23 cellular contexts compared by ENCODE assay signal in genomic region chr1:160987359-160988062, GRCh38. TPM values are rescaled to one million over a fixed set of nuclear protein-coding genes. Genes with fewer than 3 reads are reported as not detected.
"Had no signal": no experiment of that assay in that cellular context is flagged by ENCODE, and none has a peak within 500 bp of the region (broad histone marks: within the 10 kb centered on the region; RNA-seq: fewer than 3 reads in every experiment).

No MANE protein-coding gene starts in this region.

- H3K27ac Mint-ChIP-seq: activated CD4-positive, alpha-beta T cell treated with anti-CD3 and anti-CD28 coated beads, Interleukin-2, amount 10 ng/mL, durations not matched to agents 24 days and 14 days; activated CD8-positive, alpha-beta T cell treated with anti-CD3 and anti-CD28 coated beads, Interleukin-2, amount 10 ng/mL, durations not matched to agents 7 days and 5 days; activated T-cell treated with anti-CD3 and anti-CD28 coated beads, Interleukin-2, amount 50 U/mL, for 24 hours; activated T-helper 2 cell treated with anti-CD3 and anti-CD28 coated beads, Interferon-gamma antibody, Interleukin-2, Interleukin-4, amounts not matched to agents 10 μg/mL and 5 μg/mL and 100 μg/mL, durations not matched to agents 14 hours and 24 hours and 36 hours; naive B cell had no signal

- H3K9me3 Mint-ChIP-seq: activated CD4-positive, alpha-beta T cell treated with anti-CD3 and anti-CD28 coated beads, Interleukin-2, amount 10 ng/mL, durations not matched to agents 24 days and 14 days; activated T-cell treated with anti-CD3 and anti-CD28 coated beads, Interleukin-2, amount 50 U/mL, for 24 hours; activated T-helper 2 cell treated with anti-CD3 and anti-CD28 coated beads, Interferon-gamma antibody, Interleukin-2, Interleukin-4, amounts not matched to agents 10 μg/mL and 5 μg/mL and 100 μg/mL, durations not matched to agents 14 hours and 24 hours and 36 hours; naive B cell had no signal

- H3K4me3 Mint-ChIP-seq: activated CD4-positive, alpha-beta T cell treated with anti-CD3 and anti-CD28 coated beads, Interleukin-2, amount 10 ng/mL, durations not matched to agents 24 days and 14 days; activated CD8-positive, alpha-beta T cell treated with anti-CD3 and anti-CD28 coated beads, Interleukin-2, amount 10 ng/mL, durations not matched to agents 7 days and 5 days; activated T-cell treated with anti-CD3 and anti-CD28 coated beads, Interleukin-2, amount 50 U/mL, for 24 hours; naive B cell; neural crest cell had no signal

- H3K4me1 Mint-ChIP-seq: neural crest cell had no signal

- H3K36me3 Mint-ChIP-seq: naive B cell had no signal

- ATAC-seq: activated CD8-positive, alpha-beta T cell treated with anti-CD3 and anti-CD28 coated beads, Interleukin-2, amount 10 ng/mL, durations not matched to agents 7 days and 5 days; body of pancreas; left lung; mucosa of descending colon had no signal

- DNase-seq: activated CD4-positive, alpha-beta T cell treated with anti-CD3 and anti-CD28 coated beads, Interleukin-2, amount 10 ng/mL, durations not matched to agents 24 days and 14 days; activated CD4-positive, CD25-positive, alpha-beta regulatory T cell; activated CD8-positive, alpha-beta T cell treated with anti-CD3 and anti-CD28 coated beads, Interleukin-2, amount 10 ng/mL, durations not matched to agents 7 days and 5 days; activated naive CD4-positive, alpha-beta T cell treated with Interleukin-2 at 50 U/mL for 16 hours; activated T-cell treated with anti-CD3 and anti-CD28 coated beads, Interleukin-2, amount 50 U/mL, for 24 hours; body of pancreas; dorsolateral prefrontal cortex; foreskin fibroblast; kidney; left lung; mucosa of descending colon; naive B cell; stimulated activated CD4-positive, alpha-beta T cell treated with anti-CD3 and anti-CD28 coated beads, Interleukin-12 subunit alpha, Interleukin-12 subunit beta, amount 100 ng/mL, for 4 hours; stimulated activated CD4-positive, alpha-beta T cell treated with anti-CD3 and anti-CD28 coated beads, Interleukin-1b, Interleukin-23, amount 100 ng/mL, for 48 hours; stimulated activated CD8-positive, alpha-beta memory T cell treated with anti-CD3 and anti-CD28 coated beads, Interleukin-4, amount 100 ng/mL, for 48 hours; stimulated activated naive CD4-positive, alpha-beta T cell treated with Interleukin-2 at 50 U/mL for 16 hours; transverse colon had no signal

RNA-seq across cellular contexts. Expression of gene ITLN2, which starts 32.9 kb away (rescaled TPM):
- total RNA-seq: activated CD4-positive, alpha-beta T cell treated with anti-CD3 and anti-CD28 coated beads, Interleukin-2, amount 10 ng/mL, durations not matched to agents 24 days and 14 days; activated CD8-positive, alpha-beta T cell treated with anti-CD3 and anti-CD28 coated beads, Interleukin-2, amount 10 ng/mL, durations not matched to agents 7 days and 5 days; activated T-helper 2 cell treated with anti-CD3 and anti-CD28 coated beads, Interferon-gamma antibody, Interleukin-2, Interleukin-4, amounts not matched to agents 10 μg/mL and 5 μg/mL and 100 μg/mL, durations not matched to agents 14 hours and 24 hours and 36 hours; body of pancreas; cardiac septum; dorsolateral prefrontal cortex; glomerular endothelial cell; kidney; lung microvascular endothelial cell; mucosa of descending colon; osteoblast; transverse colon had no signal
